ENCODE assay signal across 8 cellular contexts in the genomic region with DNA sequence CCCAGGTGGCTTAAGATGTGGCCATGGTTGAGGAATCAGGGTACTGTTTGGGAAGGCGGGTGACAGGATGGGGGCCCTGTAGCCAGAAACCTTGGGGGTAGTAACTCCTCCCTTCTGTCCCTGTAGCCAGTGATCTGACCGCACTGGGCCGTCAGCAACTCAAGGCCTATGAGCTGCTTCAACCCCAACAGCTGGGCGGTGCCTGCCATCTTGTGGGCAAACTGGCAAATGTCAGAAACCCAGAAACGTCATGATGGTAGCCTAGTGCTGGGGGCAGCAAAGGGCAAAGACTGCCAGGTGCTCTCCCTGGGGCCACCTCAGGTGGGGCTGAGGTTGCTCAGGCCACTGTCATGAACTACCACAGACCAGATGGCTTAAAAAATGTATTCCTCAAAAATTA. TPM values are rescaled to one million over a fixed set of nuclear protein-coding genes. Genes with fewer than 3 reads are reported as not detected.
DNase-seq lines count a peak whose midpoint lies in the region; ATAC-seq and TF ChIP-seq lines count a peak whose summit lies in the region.

No MANE protein-coding gene starts in this region.

- TF ChIP-seq POLR2A in prostate gland (IDR thresholded peaks at IDR 0.05), result no peak

- H3K27ac ChIP-seq in OCI-LY7 (ENCODE audit: low read depth, low read length, poor library complexity, severe bottlenecking) (no peak overlapping the region), prostate gland (no peak overlapping the region)

- TF ChIP-seq CTCF in AG09309 (IDR thresholded peaks at IDR 0.05; ENCODE audit: control insufficient read depth, insufficient read depth, low read depth, low read length, missing control alignments) (peak; percentile 40), GM10266 (IDR thresholded peaks at IDR 0.05; ENCODE audit: control insufficient read depth, insufficient read depth, low read depth, missing control alignments) (peak; percentile 34), OCI-LY7 (conservative IDR thresholded peaks at IDR 0.05; ENCODE audit: low read length) (peak; percentile 66), cardiac fibroblast (IDR thresholded peaks at IDR 0.05; ENCODE audit: low read depth, low read length) (no peak), mucosa of descending colon (IDR thresholded peaks at IDR 0.05) (no peak), prostate gland (IDR thresholded peaks at IDR 0.05) (peak in 2 of 4 experiments; percentile 30 to 38)

- CTCF ChIA-PET in OCI-LY7 (lab: Charles Lee; ENCODE audit: unreplicated experiment), result no interaction called here

- DNase-seq in AG09309 (ENCODE audit: low read depth) (no peak), GM10266 (ENCODE audit: extremely low spot score) (no peak), OCI-LY7 (ENCODE audit: low spot score) (peak; percentile 41), cardiac fibroblast (ENCODE audit: low read depth in 2 of 2) (peak; percentile 44 to 56), mucosa of descending colon (peak in 2 of 3 donors; percentile 51 to 62), prostate gland (ENCODE audit: low spot score) (no peak)

- no peak overlapping the region for H2AFZ ChIP-seq in OCI-LY7 (ENCODE audit: low read length)

- BruUV-seq in OCI-LY7 (replicated peaks; lab: Mats Ljungman, UMichigan), result no TSS peak

- no peak overlapping the region for H3K4me3 ChIP-seq in AG09309 (ENCODE audit: control insufficient read depth, low read depth, low read length)
- H3K4me3 ChIP-seq in OCI-LY7 (ENCODE audit: low read depth, low read length, poor library complexity, severe bottlenecking), result no peak overlapping the region
- H3K4me3 ChIP-seq in cardiac fibroblast (replicated peaks in 1 of 2; ENCODE audit: low read depth in 2 of 2, low read length in 2 of 2), result no peak overlapping the region
- no peak overlapping the region for H3K4me3 ChIP-seq in mucosa of descending colon
- H3K4me3 ChIP-seq in prostate gland, result no peak overlapping the region

- ATAC-seq in mucosa of descending colon (no peak), GM21576 (IDR thresholded peaks at IDR 0.05; ENCODE audit: unreplicated experiment) (no peak), HG03045 (IDR thresholded peaks at IDR 0.05; ENCODE audit: unreplicated experiment) (no peak)

- H3K4me2 ChIP-seq in OCI-LY7 (ENCODE audit: low read length), result no peak overlapping the region

- peaks cover 59% of the 10 kb centered on the region for H3K36me3 ChIP-seq in OCI-LY7 (ENCODE audit: insufficient read depth, low read length)
- no peaks in the 10 kb centered on the region for H3K36me3 ChIP-seq in mucosa of descending colon (ENCODE audit: low read depth)
- H3K36me3 ChIP-seq in prostate gland, result no peaks in the 10 kb centered on the region

- H3K27me3 ChIP-seq in prostate gland (replicated peaks; ENCODE audit: insufficient read depth), result no peaks in the 10 kb centered on the region

- peaks cover 5% of the 10 kb centered on the region; the same call in 1 of the 2 replicates for H4K20me1 ChIP-seq in OCI-LY7 (ENCODE audit: insufficient read depth, low read length)

- WGBS in prostate gland, result 60% methylated on average over 5 of the region's 5 CpGs

- POLR2A ChIA-PET in OCI-LY7 (lab: Charles Lee), result no interaction called here

- H3K9me3 ChIP-seq in OCI-LY7 (ENCODE audit: low read length) (no peaks in the 10 kb centered on the region), mucosa of descending colon (no peaks in the 10 kb centered on the region), prostate gland (no peaks in the 10 kb centered on the region)

- H3K9me2 ChIP-seq in OCI-LY7 (ENCODE audit: insufficient read depth, low read length), result no peaks in the 10 kb centered on the region

- H3K79me2 ChIP-seq in OCI-LY7 (ENCODE audit: insufficient read depth, low read depth, low read length), result peaks cover 42% of the 10 kb centered on the region

- H3K4me1 ChIP-seq in OCI-LY7 (ENCODE audit: insufficient read depth, low read length, poor library complexity, severe bottlenecking) (peaks cover 13% of the 10 kb centered on the region), mucosa of descending colon (ENCODE audit: low read depth) (peaks cover 22% of the 10 kb centered on the region), prostate gland (replicated peaks) (peaks cover 12% of the 10 kb centered on the region)

- intact Hi-C loops in OCI-LY7 (cut with micrococcal nuclease; ENCODE audit: unreplicated experiment), result no loop called here
- intact Hi-C loops in mucosa of descending colon (cut with DNase I, micrococcal nuclease), result no loop called here
- intact Hi-C loops in prostate gland (cut with DNase I), result no loop called here

RNA-seq across cellular contexts. Expression of a gene that starts 3.5 kb away (rescaled TPM):
- total RNA-seq in OCI-LY7 (2014; rRNA removed; shearing (Covaris generic)), result 225 and 255 TPM in 2 replicates
- total RNA-seq in OCI-LY7 (2022) (231 and 256 TPM in 2 replicates), mucosa of descending colon (100 to 1,000 TPM; 119 to 227 (median 176) TPM), prostate gland (100 to 1,000 TPM; 402 to 553 TPM)

RNA-seq across cellular contexts. Expression of a gene that starts 3.9 kb away (rescaled TPM):
- total RNA-seq in OCI-LY7 (2014; rRNA removed; shearing (Covaris generic)), result 69.3 and 82.4 TPM in 2 replicates
- 53.7 and 63.7 TPM in 2 replicates for total RNA-seq in OCI-LY7 (2022)
- 10 to 100 TPM; 37.4 to 47.3 (median 40.4) TPM for total RNA-seq in mucosa of descending colon
- total RNA-seq in prostate gland, result 10 to 100 TPM; 72.0 to 91.2 TPM

RNA-seq across cellular contexts. Expression of a gene that starts 19.7 kb away (rescaled TPM):
- 0.09 TPM in 1 of 2 replicates, not detected in the other for total RNA-seq in OCI-LY7 (2014; rRNA removed; shearing (Covaris generic))
- not detected in 2 replicates for total RNA-seq in OCI-LY7 (2022)
- total RNA-seq in mucosa of descending colon, result 1 to 10 TPM in 1 of 3 donors, under 1 TPM in 2; 0.17 to 1.3 (median 0.39) TPM
- 10 to 100 TPM in 1 of 2 donors, not detected in 1; 38.7 TPM for total RNA-seq in prostate gland

RNA-seq across cellular contexts. Expression of a gene that starts 25.4 kb away (rescaled TPM):
- 8.6 and 16.1 TPM in 2 replicates for total RNA-seq in OCI-LY7 (2014; rRNA removed; shearing (Covaris generic))
- total RNA-seq in OCI-LY7 (2022), result 14.8 and 15.5 TPM in 2 replicates
- 10 to 100 TPM in 1 of 3 donors, 1 to 10 TPM in 2; 2.2 to 18.0 (median 6.5) TPM for total RNA-seq in mucosa of descending colon
- total RNA-seq in prostate gland, result 10 to 100 TPM; 21.9 to 29.5 TPM

Comparison
In these comparisons a context has a peak if more than half of its experiments do, and no peak if none do; other contexts are left out.
1. DNase-seq: peak in OCI-LY7 (single experiment), cardiac fibroblast (2 of 2) and mucosa of descending colon (2 of 3); none in AG09309 (single experiment), GM10266 (single experiment) and prostate gland (single experiment).
2. CTCF ChIP-seq: peak in AG09309 (single experiment), GM10266 (single experiment) and OCI-LY7 (single experiment); none in cardiac fibroblast (single experiment) and mucosa of descending colon (single experiment).